2 cellular contexts compared by ENCODE assay signal in the genomic region with DNA sequence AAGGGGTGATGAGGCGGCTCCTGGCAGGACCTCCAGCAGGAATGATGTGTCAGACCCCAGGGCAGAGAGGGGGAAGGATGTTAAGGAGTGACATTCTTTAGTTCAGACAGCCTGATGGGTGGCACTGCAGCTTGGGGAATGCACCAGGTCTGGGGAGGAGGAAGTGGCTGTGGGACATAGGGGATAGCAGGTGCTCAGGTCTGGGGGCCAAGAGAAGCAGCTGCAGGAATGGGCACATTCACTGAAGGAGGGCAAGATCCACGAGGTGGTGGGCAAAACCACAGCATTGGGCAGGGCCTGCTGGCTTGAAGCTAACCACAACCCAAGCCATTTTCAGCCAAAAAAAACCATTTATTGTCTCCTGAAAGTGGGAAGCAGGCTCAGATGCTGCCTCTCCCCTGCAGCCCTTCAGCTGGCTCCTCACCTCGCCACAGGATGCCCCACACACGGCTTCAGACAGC.
TF ChIP-seq lines count a peak whose summit lies in the region.

No MANE protein-coding gene starts in this region.

TF ChIP-seq in H1, 55 proteins besides CTCF, POLR2A, EP300 and RAD21:
- TF ChIP-seq EZH2 (IDR thresholded peaks at IDR 0.05; ENCODE audit: low read depth, low read length, severe bottlenecking) (no peak), POLR2AphosphoS5 (IDR thresholded peaks at IDR 0.05; ENCODE audit: low read depth, low read length) (no peak), TAF1 (IDR thresholded peaks at IDR 0.05; ENCODE audit: low read depth, low read length) (no peak), KDM5A (IDR thresholded peaks at IDR 0.05; ENCODE audit: low read length) (no peak), RFX5 (IDR thresholded peaks at IDR 0.05; ENCODE audit: borderline replicate concordance, low read depth, low read length) (no peak), TEAD4 (IDR thresholded peaks at IDR 0.05; ENCODE audit: low read depth, low read length) (no peak), EGR1 (IDR thresholded peaks at IDR 0.05; ENCODE audit: borderline replicate concordance, low read depth, low read length) (no peak)
- TF ChIP-seq, protein P1, sequence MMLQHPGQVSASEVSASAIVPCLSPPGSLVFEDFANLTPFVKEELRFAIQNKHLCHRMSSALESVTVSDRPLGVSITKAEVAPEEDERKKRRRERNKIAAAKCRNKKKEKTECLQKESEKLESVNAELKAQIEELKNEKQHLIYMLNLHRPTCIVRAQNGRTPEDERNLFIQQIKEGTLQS (IDR thresholded peaks at IDR 0.05; ENCODE audit: insufficient read depth, low read depth, low read length) = no peak
- TF ChIP-seq, protein P2, sequence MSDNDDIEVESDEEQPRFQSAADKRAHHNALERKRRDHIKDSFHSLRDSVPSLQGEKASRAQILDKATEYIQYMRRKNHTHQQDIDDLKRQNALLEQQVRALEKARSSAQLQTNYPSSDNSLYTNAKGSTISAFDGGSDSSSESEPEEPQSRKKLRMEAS (IDR thresholded peaks at IDR 0.05) = no peak

TF ChIP-seq in WTC11, 78 proteins besides CTCF, POLR2A, EP300 and RAD21:
- no peak for TF ChIP-seq FOXJ3 (CRISPR knock-in tag; IDR thresholded peaks at IDR 0.05; ENCODE audit: borderline replicate concordance)
- TF ChIP-seq ZNF138 (CRISPR knock-in tag; conservative IDR thresholded peaks at IDR 0.05) = no peak
- no peak for TF ChIP-seq FOXK1 (CRISPR knock-in tag; IDR thresholded peaks at IDR 0.05)
- TF ChIP-seq, protein P3, sequence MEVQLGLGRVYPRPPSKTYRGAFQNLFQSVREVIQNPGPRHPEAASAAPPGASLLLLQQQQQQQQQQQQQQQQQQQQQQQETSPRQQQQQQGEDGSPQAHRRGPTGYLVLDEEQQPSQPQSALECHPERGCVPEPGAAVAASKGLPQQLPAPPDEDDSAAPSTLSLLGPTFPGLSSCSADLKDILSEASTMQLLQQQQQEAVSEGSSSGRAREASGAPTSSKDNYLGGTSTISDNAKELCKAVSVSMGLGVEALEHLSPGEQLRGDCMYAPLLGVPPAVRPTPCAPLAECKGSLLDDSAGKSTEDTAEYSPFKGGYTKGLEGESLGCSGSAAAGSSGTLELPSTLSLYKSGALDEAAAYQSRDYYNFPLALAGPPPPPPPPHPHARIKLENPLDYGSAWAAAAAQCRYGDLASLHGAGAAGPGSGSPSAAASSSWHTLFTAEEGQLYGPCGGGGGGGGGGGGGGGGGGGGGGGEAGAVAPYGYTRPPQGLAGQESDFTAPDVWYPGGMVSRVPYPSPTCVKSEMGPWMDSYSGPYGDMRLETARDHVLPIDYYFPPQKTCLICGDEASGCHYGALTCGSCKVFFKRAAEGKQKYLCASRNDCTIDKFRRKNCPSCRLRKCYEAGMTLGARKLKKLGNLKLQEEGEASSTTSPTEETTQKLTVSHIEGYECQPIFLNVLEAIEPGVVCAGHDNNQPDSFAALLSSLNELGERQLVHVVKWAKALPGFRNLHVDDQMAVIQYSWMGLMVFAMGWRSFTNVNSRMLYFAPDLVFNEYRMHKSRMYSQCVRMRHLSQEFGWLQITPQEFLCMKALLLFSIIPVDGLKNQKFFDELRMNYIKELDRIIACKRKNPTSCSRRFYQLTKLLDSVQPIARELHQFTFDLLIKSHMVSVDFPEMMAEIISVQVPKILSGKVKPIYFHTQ (CRISPR knock-in tag; IDR thresholded peaks at IDR 0.05) = no peak
- TF ChIP-seq, protein P4, sequence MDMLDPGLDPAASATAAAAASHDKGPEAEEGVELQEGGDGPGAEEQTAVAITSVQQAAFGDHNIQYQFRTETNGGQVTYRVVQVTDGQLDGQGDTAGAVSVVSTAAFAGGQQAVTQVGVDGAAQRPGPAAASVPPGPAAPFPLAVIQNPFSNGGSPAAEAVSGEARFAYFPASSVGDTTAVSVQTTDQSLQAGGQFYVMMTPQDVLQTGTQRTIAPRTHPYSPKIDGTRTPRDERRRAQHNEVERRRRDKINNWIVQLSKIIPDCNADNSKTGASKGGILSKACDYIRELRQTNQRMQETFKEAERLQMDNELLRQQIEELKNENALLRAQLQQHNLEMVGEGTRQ (CRISPR knock-in tag; IDR thresholded peaks at IDR 0.05) = no peak
